8 cellular contexts compared by ENCODE assay signal in the genomic region with DNA sequence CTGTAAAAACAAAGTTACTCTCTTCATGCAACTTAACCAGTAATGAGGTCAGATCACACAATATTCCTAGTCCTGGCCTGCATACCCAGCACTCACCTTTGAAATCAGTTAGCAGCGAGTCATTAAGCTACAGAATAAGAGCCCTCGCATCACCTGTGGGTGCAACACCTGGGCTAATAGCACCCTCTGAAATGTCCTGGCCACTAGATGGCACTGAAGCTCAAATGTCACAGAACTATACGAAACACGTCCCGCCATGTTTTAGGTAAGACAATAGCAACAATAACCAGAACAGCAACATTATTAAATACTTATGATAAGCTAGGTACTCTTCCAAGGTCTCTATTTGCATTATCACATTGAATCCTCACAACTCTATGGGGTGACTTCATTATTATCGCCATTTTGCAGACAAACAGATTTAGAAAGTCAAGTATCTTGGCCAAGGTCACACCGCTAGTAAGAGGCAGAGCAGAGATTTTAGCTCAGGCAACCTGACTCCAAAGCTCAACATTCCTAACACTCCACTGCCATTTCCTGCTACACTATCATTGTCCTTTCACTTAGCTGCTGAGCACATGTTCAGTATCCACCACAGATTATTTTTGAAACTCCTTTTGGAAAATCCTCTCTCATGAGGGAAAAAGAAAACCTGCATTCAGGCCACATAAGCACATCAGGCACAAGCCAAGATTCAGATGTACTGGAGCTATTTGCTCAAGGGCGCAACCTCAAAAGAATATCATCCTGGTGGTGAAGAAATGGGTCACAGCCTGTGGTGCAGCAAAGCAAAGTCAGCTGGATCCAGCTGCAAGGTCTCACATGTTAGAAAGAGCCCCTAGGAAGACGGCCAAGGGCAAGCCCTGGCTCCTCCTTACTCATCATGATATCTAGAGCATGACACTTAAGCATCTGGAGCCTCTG. TPM values are rescaled to one million over a fixed set of nuclear protein-coding genes. Genes with fewer than 3 reads are reported as not detected.
A peak's percentile ranks its signal among the peaks of the same experiment; 100 is the strongest.
DNase-seq lines count a peak whose midpoint lies in the region; ATAC-seq and TF ChIP-seq lines count a peak whose summit lies in the region.

No MANE protein-coding gene starts in this region.

- TF ChIP-seq EP300 in Ishikawa (IDR thresholded peaks at IDR 0.05; ENCODE audit: borderline replicate concordance) = no peak

- WGBS in heart right ventricle, 2 donors = 66 to 69% methylated on average over 9 of the region's 9 CpGs

- intact Hi-C loops in heart right ventricle (cut with DNase I) = loop anchor here in 4 of 10 donors (5.0 to 10.0 kb wide), 7 partner anchors 60 to 183 kb away; partner anchors contain the start of gene KDR (in 1 of the 4)

- H3K4me3 ChIP-seq in heart right ventricle = no peak overlapping the region

- POLR2A ChIA-PET in activated CD4-positive, alpha-beta T cell treated with anti-CD3 and anti-CD28 coated beads, Interleukin-2, amount 10 ng/mL, durations not matched to agents 7 days and 5 days (lab: Charles Lee) = no interaction called here

- H3K27ac ChIP-seq in heart right ventricle = peak overlapping the region in 5 of 10 donors; percentile 3 to 68 (median 15)

- H3K27me3 ChIP-seq in heart right ventricle = no peaks in the 10 kb centered on the region

- CTCF ChIA-PET in activated CD4-positive, alpha-beta T cell treated with anti-CD3 and anti-CD28 coated beads, Interleukin-2, amount 10 ng/mL, durations not matched to agents 7 days and 5 days (lab: Charles Lee) = no interaction called here

- H3K36me3 Mint-ChIP-seq in activated CD4-positive, alpha-beta T cell treated with anti-CD3 and anti-CD28 coated beads, Interleukin-2, amount 10 ng/mL, durations not matched to agents 7 days and 5 days (ENCODE audit: low read depth) = no peaks in the 10 kb centered on the region

- TF ChIP-seq CTCF in GM13977 (IDR thresholded peaks at IDR 0.05; ENCODE audit: extremely low read depth, insufficient read depth, missing control alignments) = peak; percentile 59
- peak in 6 of 9 donors; percentile 17 to 47 (median 34) for TF ChIP-seq CTCF in heart right ventricle (IDR thresholded peaks at IDR 0.05)

- no peak overlapping the region for H3K27ac Mint-ChIP-seq in activated CD4-positive, alpha-beta T cell treated with anti-CD3 and anti-CD28 coated beads, Interleukin-2, amount 10 ng/mL, durations not matched to agents 7 days and 5 days

- H3K27me3 Mint-ChIP-seq in activated CD4-positive, alpha-beta T cell treated with anti-CD3 and anti-CD28 coated beads, Interleukin-2, amount 10 ng/mL, durations not matched to agents 7 days and 5 days = peaks cover 7% of the 10 kb centered on the region

- no peak overlapping the region for H3K4me3 Mint-ChIP-seq in activated CD4-positive, alpha-beta T cell treated with anti-CD3 and anti-CD28 coated beads, Interleukin-2, amount 10 ng/mL, durations not matched to agents 7 days and 5 days

- peak; percentile 52 for TF ChIP-seq RAD21 in Ishikawa (IDR thresholded peaks at IDR 0.05; ENCODE audit: low read depth)

- in situ Hi-C loops in GM13977 (cut with MboI; ENCODE audit: low pct_unique_long_range_greater_than_20kb, low sequenced_read_pairs, unreplicated experiment) = no loop called here

- DNase-seq in GM13977 (ENCODE audit: low spot score) = no peak
- DNase-seq in activated CD4-positive, alpha-beta T cell treated with anti-CD3 and anti-CD28 coated beads, Interleukin-2, amount 10 ng/mL, durations not matched to agents 7 days and 5 days = peak; percentile 43
- DNase-seq in heart right ventricle = no peak
- DNase-seq in stimulated activated CD8-positive, alpha-beta memory T cell treated with anti-CD3 and anti-CD28 coated beads, Interleukin-2, amount 100 ng/mL, for 48 hours (ENCODE audit: low read depth in 2 of 2) = peak; percentile 1 to 5
- no peak for DNase-seq in amniotic stem cell (lab: John Stamatoyannopoulos, UW)
- DNase-seq in hypothalamus (lab: John Stamatoyannopoulos, UW) = no peak
- no peak for DNase-seq in activated CD8-positive, alpha-beta memory T cell treated with anti-CD3 and anti-CD28 coated beads, Interleukin-2, amount 50 U/mL, for 4 hours

- H3K4me1 ChIP-seq in heart right ventricle = peaks cover 0 to 60% (median 36%) of the 10 kb centered on the region in 9 donors

- peak in 7 of 8 donors; percentile 22 to 65 (median 57) for ATAC-seq in heart right ventricle

- no peaks in the 10 kb centered on the region for H3K4me1 Mint-ChIP-seq in activated CD4-positive, alpha-beta T cell treated with anti-CD3 and anti-CD28 coated beads, Interleukin-2, amount 10 ng/mL, durations not matched to agents 7 days and 5 days

- H3K9me3 ChIP-seq in heart right ventricle = no peaks in the 10 kb centered on the region

- no peaks in the 10 kb centered on the region for H3K36me3 ChIP-seq in heart right ventricle

- H3K9me3 Mint-ChIP-seq in activated CD4-positive, alpha-beta T cell treated with anti-CD3 and anti-CD28 coated beads, Interleukin-2, amount 10 ng/mL, durations not matched to agents 7 days and 5 days = no peaks in the 10 kb centered on the region

TF ChIP-seq in Ishikawa, 13 proteins besides CTCF, POLR2A, EP300 and RAD21:
- TF ChIP-seq CEBPB (IDR thresholded peaks at IDR 0.05) (no peak), TAF1 (IDR thresholded peaks at IDR 0.05; ENCODE audit: low read depth) (no peak), YY1 (IDR thresholded peaks at IDR 0.05; ENCODE audit: low read depth) (peak; percentile 44; the same call in 1 of the 2 replicates)
TF ChIP-seq in Ishikawa: peak in this region for 1.

RNA-seq across cellular contexts. Expression of gene KDR, which starts 59.5 kb away (rescaled TPM):
- not detected for total RNA-seq in activated CD4-positive, alpha-beta T cell treated with anti-CD3 and anti-CD28 coated beads, Interleukin-2, amount 10 ng/mL, durations not matched to agents 7 days and 5 days
- total RNA-seq in heart right ventricle = 10 to 100 TPM; 12.4 to 45.7 (median 25.3) TPM
- polyA plus RNA-seq in heart right ventricle = 1 to 10 TPM; 9.3 to 9.9 TPM

Comparison
In these comparisons a context has a peak if more than half of its experiments do, and no peak if none do; other contexts are left out.
1. DNase-seq: peak in activated CD4-positive, alpha-beta T cell treated with anti-CD3 and anti-CD28 coated beads, Interleukin-2, amount 10 ng/mL, durations not matched to agents 7 days and 5 days (single experiment) and stimulated activated CD8-positive, alpha-beta memory T cell treated with anti-CD3 and anti-CD28 coated beads, Interleukin-2, amount 100 ng/mL, for 48 hours (2 of 2); none in GM13977 (single experiment), heart right ventricle (0 of 2), amniotic stem cell (single experiment), hypothalamus (0 of 51) and activated CD8-positive, alpha-beta memory T cell treated with anti-CD3 and anti-CD28 coated beads, Interleukin-2, amount 50 U/mL, for 4 hours (single experiment).
2. RNA of gene KDR, which starts 59.5 kb away (total RNA-seq): 12.4 to 45.7 TPM in heart right ventricle; not detected in activated CD4-positive, alpha-beta T cell treated with anti-CD3 and anti-CD28 coated beads, Interleukin-2, amount 10 ng/mL, durations not matched to agents 7 days and 5 days; every median in the first group is over 10 times any median in the second.